2 cellular contexts compared by ENCODE assay signal in the genomic region with DNA sequence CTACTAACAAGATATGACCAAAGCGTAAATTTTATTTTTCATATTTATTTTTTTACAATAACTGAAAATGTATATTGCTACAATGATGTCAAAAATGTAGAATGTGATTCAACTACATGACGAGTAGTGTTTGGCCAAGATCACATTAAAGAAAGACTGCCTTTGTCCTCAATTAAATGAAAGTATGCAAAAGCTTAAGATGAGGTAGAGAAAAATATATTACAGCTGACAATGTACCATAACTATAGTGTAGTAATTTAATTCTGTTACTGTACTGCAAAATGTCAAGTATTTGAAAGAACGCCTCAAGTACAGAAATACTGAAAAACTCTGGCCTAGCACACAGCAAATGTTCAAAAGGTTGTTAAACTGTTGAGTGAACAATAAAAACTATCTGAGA.
TF ChIP-seq lines count a peak whose summit lies in the region.

No MANE protein-coding gene starts in this region.

TF ChIP-seq in IMR-90, 13 proteins besides CTCF, POLR2A, EP300 and RAD21 (continued from another document):
- TF ChIP-seq CEBPB (IDR thresholded peaks at IDR 0.05; ENCODE audit: low read depth, low read length) (no peak), MAFK (IDR thresholded peaks at IDR 0.05; ENCODE audit: low read depth, low read length) (no peak), MXI1 (IDR thresholded peaks at IDR 0.05; ENCODE audit: borderline replicate concordance, low read depth, low read length) (no peak), CHD1 (IDR thresholded peaks at IDR 0.05; ENCODE audit: low read depth, low read length) (no peak)
- TF ChIP-seq, protein P1, sequence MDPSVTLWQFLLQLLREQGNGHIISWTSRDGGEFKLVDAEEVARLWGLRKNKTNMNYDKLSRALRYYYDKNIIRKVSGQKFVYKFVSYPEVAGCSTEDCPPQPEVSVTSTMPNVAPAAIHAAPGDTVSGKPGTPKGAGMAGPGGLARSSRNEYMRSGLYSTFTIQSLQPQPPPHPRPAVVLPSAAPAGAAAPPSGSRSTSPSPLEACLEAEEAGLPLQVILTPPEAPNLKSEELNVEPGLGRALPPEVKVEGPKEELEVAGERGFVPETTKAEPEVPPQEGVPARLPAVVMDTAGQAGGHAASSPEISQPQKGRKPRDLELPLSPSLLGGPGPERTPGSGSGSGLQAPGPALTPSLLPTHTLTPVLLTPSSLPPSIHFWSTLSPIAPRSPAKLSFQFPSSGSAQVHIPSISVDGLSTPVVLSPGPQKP (IDR thresholded peaks at IDR 0.05; ENCODE audit: borderline replicate concordance, low read depth, low read length) = no peak

TF ChIP-seq in neural cell, 6 proteins besides CTCF, POLR2A, EP300 and RAD21 (continued from another document):
- TF ChIP-seq, protein P2, sequence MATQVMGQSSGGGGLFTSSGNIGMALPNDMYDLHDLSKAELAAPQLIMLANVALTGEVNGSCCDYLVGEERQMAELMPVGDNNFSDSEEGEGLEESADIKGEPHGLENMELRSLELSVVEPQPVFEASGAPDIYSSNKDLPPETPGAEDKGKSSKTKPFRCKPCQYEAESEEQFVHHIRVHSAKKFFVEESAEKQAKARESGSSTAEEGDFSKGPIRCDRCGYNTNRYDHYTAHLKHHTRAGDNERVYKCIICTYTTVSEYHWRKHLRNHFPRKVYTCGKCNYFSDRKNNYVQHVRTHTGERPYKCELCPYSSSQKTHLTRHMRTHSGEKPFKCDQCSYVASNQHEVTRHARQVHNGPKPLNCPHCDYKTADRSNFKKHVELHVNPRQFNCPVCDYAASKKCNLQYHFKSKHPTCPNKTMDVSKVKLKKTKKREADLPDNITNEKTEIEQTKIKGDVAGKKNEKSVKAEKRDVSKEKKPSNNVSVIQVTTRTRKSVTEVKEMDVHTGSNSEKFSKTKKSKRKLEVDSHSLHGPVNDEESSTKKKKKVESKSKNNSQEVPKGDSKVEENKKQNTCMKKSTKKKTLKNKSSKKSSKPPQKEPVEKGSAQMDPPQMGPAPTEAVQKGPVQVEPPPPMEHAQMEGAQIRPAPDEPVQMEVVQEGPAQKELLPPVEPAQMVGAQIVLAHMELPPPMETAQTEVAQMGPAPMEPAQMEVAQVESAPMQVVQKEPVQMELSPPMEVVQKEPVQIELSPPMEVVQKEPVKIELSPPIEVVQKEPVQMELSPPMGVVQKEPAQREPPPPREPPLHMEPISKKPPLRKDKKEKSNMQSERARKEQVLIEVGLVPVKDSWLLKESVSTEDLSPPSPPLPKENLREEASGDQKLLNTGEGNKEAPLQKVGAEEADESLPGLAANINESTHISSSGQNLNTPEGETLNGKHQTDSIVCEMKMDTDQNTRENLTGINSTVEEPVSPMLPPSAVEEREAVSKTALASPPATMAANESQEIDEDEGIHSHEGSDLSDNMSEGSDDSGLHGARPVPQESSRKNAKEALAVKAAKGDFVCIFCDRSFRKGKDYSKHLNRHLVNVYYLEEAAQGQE (IDR thresholded peaks at IDR 0.05; ENCODE audit: borderline replicate concordance) = no peak
- TF ChIP-seq SMC3 (conservative IDR thresholded peaks at IDR 0.05; ENCODE audit: poor library complexity) = no peak
- TF ChIP-seq MXI1 (conservative IDR thresholded peaks at IDR 0.05; ENCODE audit: poor library complexity, severe bottlenecking) = no peak
- no peak for TF ChIP-seq POLR2AphosphoS5 (IDR thresholded peaks at IDR 0.05)
- TF ChIP-seq EZH2 (IDR thresholded peaks at IDR 0.05; ENCODE audit: borderline replicate concordance, insufficient read depth, low read length, poor library complexity, severe bottlenecking) = no peak
